Comparison of ENCODE assay signal across 8 cellular contexts in genomic region chr1:188027613-188028012, GRCh38.
DNase-seq lines count a peak whose midpoint lies in the region; ATAC-seq and TF ChIP-seq lines count a peak whose summit lies in the region.

No MANE protein-coding gene starts in this region.

- H3K14ac ChIP-seq in trophoblast cell (ENCODE audit: low read length): no peak overlapping the region

- H3K27ac ChIP-seq in trophoblast cell (ENCODE audit: low read depth, low read length) (no peak overlapping the region), left ventricle myocardium inferior (replicated peaks) (no peak overlapping the region)

- no peaks in the 10 kb centered on the region for H3K27me3 Mint-ChIP-seq in activated T-helper 17 cell treated with anti-CD3 and anti-CD28 coated beads, Interleukin-2, amount 50 U/mL, for 72 hours

- no peak overlapping the region for H3K4me3 ChIP-seq in trophoblast cell (ENCODE audit: low read depth, low read length)
- H3K4me3 ChIP-seq in left ventricle myocardium inferior: no peak overlapping the region

- peaks cover under 1% of the 10 kb centered on the region for H3K9me3 Mint-ChIP-seq in activated T-helper 17 cell treated with anti-CD3 and anti-CD28 coated beads, Interleukin-2, amount 50 U/mL, for 72 hours

- no peaks in the 10 kb centered on the region for H3K79me1 ChIP-seq in trophoblast cell (ENCODE audit: low read length)

- no peak overlapping the region for H2AFZ ChIP-seq in trophoblast cell (ENCODE audit: insufficient read depth, low read length, poor library complexity)

- H3K36me3 ChIP-seq in trophoblast cell (ENCODE audit: control insufficient read depth in 1 of 2, insufficient read depth in 2 of 2, low read length in 2 of 2) (no peaks in the 10 kb centered on the region), left ventricle myocardium inferior (no peaks in the 10 kb centered on the region)

- no peak for TF ChIP-seq CTCF in left ventricle myocardium inferior (IDR thresholded peaks at IDR 0.05; ENCODE audit: borderline replicate concordance)

- no peak overlapping the region for H2AK5ac ChIP-seq in trophoblast cell (ENCODE audit: low read length)

- peak; percentile 26 to 84 for DNase-seq in trophoblast cell
- no peak for DNase-seq in NK-92 treated with Interleukin-12 subunit alpha and Interleukin-12 subunit beta, amount 100 ng/mL, for 24 hours (lab: John Stamatoyannopoulos, UW)
- DNase-seq in NCI-H82 treated with DMSO at 0.1 percent for 48 hours (lab: John Stamatoyannopoulos, UW; ENCODE audit: unreplicated experiment): no peak
- DNase-seq in cortex of kidney (lab: John Stamatoyannopoulos, UW): no peak
- no peak for DNase-seq in left ventricle myocardium inferior

- H4K12ac ChIP-seq in trophoblast cell (ENCODE audit: low read depth, low read length): no peak overlapping the region

- no peak overlapping the region for H3K9ac ChIP-seq in trophoblast cell (ENCODE audit: low read length)

- H3K4me1 ChIP-seq in trophoblast cell (ENCODE audit: control insufficient read depth in 1 of 2, insufficient read depth in 2 of 2, low read length in 2 of 2): no peaks in the 10 kb centered on the region
- no peaks in the 10 kb centered on the region for H3K4me1 ChIP-seq in left ventricle myocardium inferior

- H3K79me2 ChIP-seq in trophoblast cell (ENCODE audit: control insufficient read depth, insufficient read depth, low read length, poor library complexity): no peaks in the 10 kb centered on the region

- H3K18ac ChIP-seq in trophoblast cell (ENCODE audit: low read length): no peak overlapping the region

- no peak overlapping the region for H4K8ac ChIP-seq in trophoblast cell (ENCODE audit: low read depth, low read length)

- H3K4me3 Mint-ChIP-seq in activated T-helper 17 cell treated with anti-CD3 and anti-CD28 coated beads, Interleukin-2, amount 50 U/mL, for 72 hours: no peak overlapping the region

- no peak overlapping the region for H3K4ac ChIP-seq in trophoblast cell (ENCODE audit: low read depth, low read length)

- intact Hi-C loops in left ventricle myocardium inferior (cut with micrococcal nuclease): no loop called here

- H3K27me3 ChIP-seq in trophoblast cell (ENCODE audit: insufficient read depth, low read length) (no peaks in the 10 kb centered on the region), left ventricle myocardium inferior (ENCODE audit: low read depth) (no peaks in the 10 kb centered on the region)

- no peak overlapping the region for H2BK12ac ChIP-seq in trophoblast cell (ENCODE audit: low read length)

- H3K9me3 ChIP-seq in trophoblast cell (ENCODE audit: insufficient read depth, low read depth, low read length) (no peaks in the 10 kb centered on the region), left ventricle myocardium inferior (replicated peaks) (peaks cover 6% of the 10 kb centered on the region)

- H3K23ac ChIP-seq in trophoblast cell (ENCODE audit: low read length): no peak overlapping the region

- H4K91ac ChIP-seq in trophoblast cell (ENCODE audit: low read depth, low read length): no peak overlapping the region

- H2BK5ac ChIP-seq in trophoblast cell (ENCODE audit: low read depth, low read length, poor library complexity): no peak overlapping the region

- no peak overlapping the region for H2BK120ac ChIP-seq in trophoblast cell (ENCODE audit: insufficient read depth, low read length, poor library complexity)

- no peak overlapping the region for H3K27ac Mint-ChIP-seq in activated T-helper 17 cell treated with anti-CD3 and anti-CD28 coated beads, Interleukin-2, amount 50 U/mL, for 72 hours

- H3K4me2 ChIP-seq in trophoblast cell (ENCODE audit: low read length): no peak overlapping the region

- no peaks in the 10 kb centered on the region for H3K36me3 Mint-ChIP-seq in activated T-helper 17 cell treated with anti-CD3 and anti-CD28 coated beads, Interleukin-2, amount 50 U/mL, for 72 hours (ENCODE audit: low read depth)

- no peaks in the 10 kb centered on the region for H3K4me1 Mint-ChIP-seq in activated T-helper 17 cell treated with anti-CD3 and anti-CD28 coated beads, Interleukin-2, amount 50 U/mL, for 72 hours

- ATAC-seq in GM18867 (IDR thresholded peaks at IDR 0.05; ENCODE audit: unreplicated experiment) (peak; percentile 98), HG02981 (IDR thresholded peaks at IDR 0.05; ENCODE audit: unreplicated experiment) (peak; percentile 93)
- peak; percentile 55 for ATAC-seq in activated T-helper 17 cell treated with anti-CD3 and anti-CD28 coated beads, Interleukin-2, amount 50 U/mL, for 72 hours (replicated peaks)

Comparison
In these comparisons a context has a peak if more than half of its experiments do, and no peak if none do; other contexts are left out.
1. DNase-seq: peak in trophoblast cell (2 of 2); none in NK-92 treated with Interleukin-12 subunit alpha and Interleukin-12 subunit beta, amount 100 ng/mL, for 24 hours (single experiment), NCI-H82 treated with DMSO at 0.1 percent for 48 hours (single experiment), cortex of kidney (single experiment) and left ventricle myocardium inferior (single experiment).
2. Peak in every context shown above with its lines, with median percentiles within 50 percentile points of each other: ATAC-seq.